In genomic region chr20:61734733-61735502, GRCh38 we compare ENCODE assay signal across 17 cellular contexts.
A peak's percentile ranks its signal among the peaks of the same experiment; 100 is the strongest.
DNase-seq lines count a peak whose midpoint lies in the region; ATAC-seq and TF ChIP-seq lines count a peak whose summit lies in the region.
"Had no signal": no experiment of that assay in that cellular context is flagged by ENCODE, and none has a peak within 500 bp of the region (broad histone marks: within the 10 kb centered on the region; RNA-seq: fewer than 3 reads in every experiment).

No MANE protein-coding gene starts in this region.

- H3K27me3 Mint-ChIP-seq in chondrocyte (ENCODE audit: low read depth) (peaks cover 28% of the 10 kb centered on the region), neural progenitor cell (ENCODE audit: insufficient read depth, low read depth) (peaks cover 7% of the 10 kb centered on the region), T-helper 17 cell (no peaks in the 10 kb centered on the region)
- H3K27me3 Mint-ChIP-seq: B cell had no signal

- peak in 2 of 3 donors; percentile 2 to 29 for DNase-seq in right cardiac atrium
- DNase-seq in cardiac septum (ENCODE audit: low spot score) = no peak
- peak; percentile 61 for DNase-seq in chondrocyte (ENCODE audit: low spot score)
- DNase-seq in neural progenitor cell (ENCODE audit: low spot score) = no peak
- peak; percentile 44 to 68 for DNase-seq in aorta
- DNase-seq in T-helper 17 cell = no peak
- no peak for DNase-seq in KBM-7
- no peak for DNase-seq in A673 (ENCODE audit: low spot score)
- DNase-seq: 8988T, ACHN, DMS53, GF-D8, HCEC 1CT, HFFc6 had no signal

- no peaks in the 10 kb centered on the region for H3K36me3 Mint-ChIP-seq in chondrocyte (ENCODE audit: low read depth)
- H3K36me3 Mint-ChIP-seq in neural progenitor cell = no peaks in the 10 kb centered on the region
- no peaks in the 10 kb centered on the region for H3K36me3 Mint-ChIP-seq in T-helper 17 cell (ENCODE audit: low read depth)
- H3K36me3 Mint-ChIP-seq: CD8-positive, alpha-beta memory T cell had no signal

- no peaks in the 10 kb centered on the region for H3F3A ChIP-seq in neural progenitor cell (ENCODE audit: low read depth)

- no peak overlapping the region for H3K27ac ChIP-seq in right cardiac atrium (ENCODE audit: low read length)
- no peak overlapping the region for H3K27ac ChIP-seq in neural progenitor cell
- no peak overlapping the region for H3K27ac ChIP-seq in aorta (ENCODE audit: low read depth in 1 of 2, low read length in 2 of 2)
- H3K27ac ChIP-seq in A673 (ENCODE audit: low read depth, low read length, poor library complexity, severe bottlenecking) = no peak overlapping the region

- ATAC-seq in right cardiac atrium = no peak
- no peak for ATAC-seq in aorta (ENCODE audit: low FRiP score)
- ATAC-seq in T-helper 17 cell = no peak

- no peak overlapping the region for H2AFZ ChIP-seq in neural progenitor cell (replicated peaks)

- CTCF ChIA-PET in A673 (lab: Charles Lee) = no interaction called here

- H3K27me3 ChIP-seq in right cardiac atrium (ENCODE audit: control insufficient read depth, insufficient read depth) (no peaks in the 10 kb centered on the region), neural progenitor cell (no peaks in the 10 kb centered on the region), aorta (ENCODE audit: control insufficient read depth in 1 of 2, insufficient read depth in 2 of 2, low read length in 1 of 2) (no peaks in the 10 kb centered on the region), A673 (replicated peaks; ENCODE audit: insufficient read depth, low read depth, low read length, poor library complexity) (peaks cover 31% of the 10 kb centered on the region)

- H3K9me3 Mint-ChIP-seq in chondrocyte (ENCODE audit: low read depth) (no peaks in the 10 kb centered on the region), neural progenitor cell (no peaks in the 10 kb centered on the region)
- H3K9me3 Mint-ChIP-seq: CD8-positive, alpha-beta memory T cell; IgD-negative memory B cell had no signal

- POLR2A ChIA-PET in A673 (lab: Charles Lee; ENCODE audit: low non-redundant PET) = no interaction called here

- no peak overlapping the region for H3K9ac ChIP-seq in neural progenitor cell

- in situ Hi-C loops in KBM-7 (cut with MboI; ENCODE audit: low pct_unique_long_range_greater_than_20kb, low sequenced_read_pairs) = no loop called here

- H3K4me3 ChIP-seq in right cardiac atrium (ENCODE audit: low read length) = no peak overlapping the region
- no peak overlapping the region for H3K4me3 ChIP-seq in neural progenitor cell
- no peak overlapping the region for H3K4me3 ChIP-seq in aorta (ENCODE audit: low read length in 2 of 2)
- H3K4me3 ChIP-seq in A673 (ENCODE audit: low read depth, low read length, poor library complexity, severe bottlenecking) = no peak overlapping the region

- H3K4me1 Mint-ChIP-seq in chondrocyte (ENCODE audit: low read depth) (no peaks in the 10 kb centered on the region), neural progenitor cell (peaks cover 24% of the 10 kb centered on the region), T-helper 17 cell (peaks cover 2% of the 10 kb centered on the region)
- H3K4me1 Mint-ChIP-seq: B cell; CD8-positive, alpha-beta memory T cell had no signal

- H4K20me1 ChIP-seq in neural progenitor cell (ENCODE audit: low read depth) = no peaks in the 10 kb centered on the region

- 63% methylated on average over 26 of the region's 26 CpGs for WGBS in right cardiac atrium
- 64 to 67% methylated on average over 25 to 26 of the region's 26 CpGs for WGBS in aorta, 2 donors

- no peaks in the 10 kb centered on the region for H3K79me2 ChIP-seq in neural progenitor cell (ENCODE audit: low read depth)

- H3K4me1 ChIP-seq in right cardiac atrium (ENCODE audit: control insufficient read depth, insufficient read depth, low read length) = no peaks in the 10 kb centered on the region
- peaks cover 9% of the 10 kb centered on the region for H3K4me1 ChIP-seq in neural progenitor cell
- H3K4me1 ChIP-seq in aorta (ENCODE audit: control insufficient read depth in 1 of 2, insufficient read depth in 2 of 2, low read length in 2 of 2) = no peaks in the 10 kb centered on the region
- H3K4me1 ChIP-seq in A673 (ENCODE audit: insufficient read depth, low read length, poor library complexity, severe bottlenecking) = peaks cover 2% of the 10 kb centered on the region

- H3K9me3 ChIP-seq in right cardiac atrium (ENCODE audit: control insufficient read depth, low read length) (no peaks in the 10 kb centered on the region), neural progenitor cell (ENCODE audit: low read depth) (no peaks in the 10 kb centered on the region), aorta (ENCODE audit: control insufficient read depth, low read length) (no peaks in the 10 kb centered on the region), T-helper 17 cell (ENCODE audit: control insufficient read depth, low read length, poor library complexity, severe bottlenecking) (no peaks in the 10 kb centered on the region), A673 (ENCODE audit: low read depth, low read length, poor library complexity, severe bottlenecking) (no peaks in the 10 kb centered on the region)

- no peak overlapping the region for H3K4me2 ChIP-seq in neural progenitor cell

- no peak overlapping the region for H3K4me3 Mint-ChIP-seq in chondrocyte (ENCODE audit: unreplicated experiment)
- H3K4me3 Mint-ChIP-seq in neural progenitor cell = no peak overlapping the region
- H3K4me3 Mint-ChIP-seq in T-helper 17 cell = no peak overlapping the region
- H3K4me3 Mint-ChIP-seq: B cell; CD8-positive, alpha-beta memory T cell; HFFc6; IgD-negative memory B cell had no signal

- no peak overlapping the region for H3K27ac Mint-ChIP-seq in chondrocyte (ENCODE audit: unreplicated experiment)
- peak overlapping the region; percentile 79 for H3K27ac Mint-ChIP-seq in neural progenitor cell
- H3K27ac Mint-ChIP-seq in T-helper 17 cell = no peak overlapping the region
- H3K27ac Mint-ChIP-seq: B cell; CD8-positive, alpha-beta memory T cell; HFFc6 had no signal

- intact Hi-C loops in right cardiac atrium (cut with DNase I) = no loop called here
- intact Hi-C loops in cardiac septum (cut with DNase I) = no loop called here
- intact Hi-C loops in aorta (cut with DNase I) = no loop called here
- intact Hi-C loops in A673 (cut with micrococcal nuclease; ENCODE audit: unreplicated experiment) = no loop called here

- no TSS peak for BruUV-seq in A673 (replicated peaks; lab: Mats Ljungman, UMichigan)

- TF ChIP-seq CTCF in chondrocyte (IDR thresholded peaks at IDR 0.05) (no peak), neural progenitor cell (IDR thresholded peaks at IDR 0.05) (no peak), A673 (conservative IDR thresholded peaks at IDR 0.05; ENCODE audit: low read depth, low read length) (no peak)

- H3K36me3 ChIP-seq in neural progenitor cell (no peaks in the 10 kb centered on the region), aorta (ENCODE audit: control insufficient read depth in 1 of 2, insufficient read depth in 2 of 2, low read length in 1 of 2) (no peaks in the 10 kb centered on the region), A673 (ENCODE audit: insufficient read depth, low read length, poor library complexity, severe bottlenecking) (no peaks in the 10 kb centered on the region)

Comparison
In these comparisons a context has a peak if more than half of its experiments do, and no peak if none do; other contexts are left out.
1. DNase-seq: peak in right cardiac atrium (2 of 3), chondrocyte (single experiment) and aorta (2 of 2); none in cardiac septum (single experiment), neural progenitor cell (single experiment), T-helper 17 cell (0 of 3), KBM-7 (single experiment) and A673 (single experiment).